In genomic region chr14:77307099-77307496, GRCh38 we compare ENCODE assay signal across 12 cellular contexts. TPM values are rescaled to one million over a fixed set of nuclear protein-coding genes. Genes with fewer than 3 reads are reported as not detected.
DNase-seq lines count a peak whose midpoint lies in the region; ATAC-seq and TF ChIP-seq lines count a peak whose summit lies in the region.
"Had no signal": no experiment of that assay in that cellular context is flagged by ENCODE, and none has a peak within 500 bp of the region (broad histone marks: within the 10 kb centered on the region; RNA-seq: fewer than 3 reads in every experiment).

No MANE protein-coding gene starts in this region.

- DNase-seq in EL (peak; percentile 62), T-helper 17 cell (no peak), head of caudate nucleus (peak; percentile 49 to 91 (median 78)), psoas muscle (no peak), cerebellar cortex (ENCODE audit: low spot score) (no peak), A172 (ENCODE audit: low spot score) (no peak)
- DNase-seq: Calu3, heart left ventricle, NCI-H1105 treated with DMSO at 0.1 percent for 48 hours, ovary had no signal

- H3K9me3 ChIP-seq in T-helper 17 cell (ENCODE audit: control insufficient read depth, low read length, poor library complexity, severe bottlenecking), result no peaks in the 10 kb centered on the region
- no peaks in the 10 kb centered on the region for H3K9me3 ChIP-seq in psoas muscle
- H3K9me3 ChIP-seq: heart left ventricle, ovary had no signal

- intact Hi-C loops in head of caudate nucleus (cut with DNase I), result no loop called here
- intact Hi-C loops in psoas muscle (cut with DNase I), result no loop called here

- H3K27ac Mint-ChIP-seq in T-helper 17 cell, result no peak overlapping the region

- H3K4me1 ChIP-seq in psoas muscle, result peaks cover 74% of the 10 kb centered on the region

- no peak for TF ChIP-seq CTCF in psoas muscle (IDR thresholded peaks at IDR 0.05)

- H3K36me3 Mint-ChIP-seq in T-helper 17 cell (ENCODE audit: low read depth), result peaks cover 8% of the 10 kb centered on the region

- 19 to 25% (median 21%) methylated on average over 3 of the region's 3 CpGs for WGBS in psoas muscle, 3 donors

- H3K27ac ChIP-seq in psoas muscle, result peak overlapping the region; percentile 92
- H3K27ac ChIP-seq: ovary had no signal

- ATAC-seq in T-helper 17 cell, result peak; percentile 49
- peak in 1 of 4 donors; percentile 50 for ATAC-seq in psoas muscle
- no peak for ATAC-seq in HG02678 (IDR thresholded peaks at IDR 0.05; ENCODE audit: unreplicated experiment)
- ATAC-seq in GM18907 (IDR thresholded peaks at IDR 0.05; ENCODE audit: unreplicated experiment), result no peak

- H3K27me3 ChIP-seq in psoas muscle (ENCODE audit: insufficient read depth in 3 of 3, low read length in 2 of 3), result no peaks in the 10 kb centered on the region
- H3K27me3 ChIP-seq: heart left ventricle, ovary had no signal

- H3K36me3 ChIP-seq in psoas muscle (ENCODE audit: insufficient read depth in 1 of 2, low read depth in 1 of 2), result peaks cover 3 to 14% of the 10 kb centered on the region in 2 donors
- H3K36me3 ChIP-seq: ovary had no signal

- peaks cover 6% of the 10 kb centered on the region for H3K4me1 Mint-ChIP-seq in T-helper 17 cell

- no peaks in the 10 kb centered on the region for H3K27me3 Mint-ChIP-seq in T-helper 17 cell

- no peak overlapping the region for H3K4me3 Mint-ChIP-seq in T-helper 17 cell

- H3K4me3 ChIP-seq in psoas muscle, result no peak overlapping the region
- H3K4me3 ChIP-seq: heart left ventricle, ovary had no signal

RNA-seq across cellular contexts. Expression of gene POMT2, which starts 13.6 kb away (rescaled TPM):
- total RNA-seq in T-helper 17 cell (10 to 100 TPM in 1 of 2 donors, 1 to 10 TPM in 1; 8.8 to 11.4 TPM), psoas muscle (10 to 100 TPM; 29.2 to 57.5 (median 36.7) TPM)
- polyA plus RNA-seq in psoas muscle, result 10 to 100 TPM; 17.4 to 28.5 (median 24.4) TPM
- 13.7 and 14.5 TPM in 2 replicates for total RNA-seq in A172 (2014; rRNA removed; shearing (Covaris generic))

RNA-seq across cellular contexts. Expression of gene GSTZ1, which starts 13.7 kb away (rescaled TPM):
- total RNA-seq in T-helper 17 cell (1 to 10 TPM; 5.5 to 7.5 TPM), psoas muscle (10 to 100 TPM; 17.7 to 56.6 (median 29.7) TPM)
- polyA plus RNA-seq in psoas muscle, result 10 to 100 TPM; 17.1 to 32.2 (median 28.9) TPM
- total RNA-seq in A172 (2014; rRNA removed; shearing (Covaris generic)), result 28.6 and 30.4 TPM in 2 replicates

RNA-seq across cellular contexts. Expression of gene NGB, which starts 36.1 kb away (rescaled TPM):
- total RNA-seq in T-helper 17 cell (not detected), psoas muscle (not detected)
- polyA plus RNA-seq in psoas muscle, result under 1 TPM in 1 of 3 donors, not detected in 2; 0.01 TPM
- total RNA-seq in A172 (2014; rRNA removed; shearing (Covaris generic)), result not detected in 2 replicates
- total RNA-seq: Calu3, heart left ventricle had no signal
- polyA plus RNA-seq: heart left ventricle had no signal

Comparison
In these comparisons a context has a peak if more than half of its experiments do, and no peak if none do; other contexts are left out.
1. DNase-seq: peak in EL (single experiment) and head of caudate nucleus (42 of 42); none in T-helper 17 cell (0 of 3), psoas muscle (0 of 2), cerebellar cortex (single experiment) and A172 (single experiment).